17 cellular contexts compared by ENCODE assay signal in the genomic region with DNA sequence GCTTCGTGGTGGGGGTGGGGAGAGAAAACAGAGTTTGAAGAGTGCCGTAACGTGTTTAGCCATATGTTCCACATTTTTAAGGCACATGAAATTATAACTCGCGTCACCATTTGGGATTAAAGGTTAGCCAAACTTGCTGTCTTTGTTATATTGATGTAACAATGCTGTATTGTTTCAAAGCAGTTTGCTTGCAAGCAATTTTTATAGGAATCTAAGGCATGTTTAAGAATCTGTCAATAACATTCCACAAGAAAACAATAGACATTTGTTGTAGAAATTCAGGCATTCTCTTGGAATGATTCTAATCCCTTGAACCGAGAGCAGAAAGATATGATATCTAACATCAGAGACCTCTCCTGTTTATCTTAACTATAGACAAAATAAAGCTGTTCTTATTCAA.
DNase-seq lines count a peak whose midpoint lies in the region; ATAC-seq, FAIRE-seq and TF ChIP-seq lines count a peak whose summit lies in the region.
"Had no signal": no experiment of that assay in that cellular context is flagged by ENCODE, and none has a peak within 500 bp of the region (broad histone marks: within the 10 kb centered on the region; RNA-seq: fewer than 3 reads in every experiment).

No MANE protein-coding gene starts in this region.

- CTCF ChIA-PET in K562 (lab: Yijun Ruan, JAX; ENCODE audit: low intra/inter-chr PET ratio), result no interaction called here
- CTCF ChIA-PET in activated CD4-positive, alpha-beta memory T cell treated with anti-CD3 and anti-CD28 coated beads, Interleukin-2, amount 10 ng/mL, durations not matched to agents 7 days and 5 days (lab: Charles Lee), result no interaction called here

- TF ChIP-seq RAD21 in K562 (CRISPR knock-in tag; conservative IDR thresholded peaks at IDR 0.05 in 1 of 2, IDR thresholded peaks at IDR 0.05 in 1 of 2), result no peak

- POLR2A ChIA-PET in K562 (lab: Yijun Ruan, JAX), result interaction anchor here (0.6 to 1.4 kb wide), 2 partner anchors 11 to 314 kb away, joined by 3 to 6 read pairs; no protein-coding TSS in a partner anchor
- POLR2A ChIA-PET in activated CD4-positive, alpha-beta memory T cell treated with anti-CD3 and anti-CD28 coated beads, Interleukin-2, amount 10 ng/mL, durations not matched to agents 7 days and 5 days (lab: Charles Lee), result no interaction called here

- H3K27me3 ChIP-seq in HUES64 (ENCODE audit: insufficient read depth, low read length), result no peaks in the 10 kb centered on the region
- no peaks in the 10 kb centered on the region for H3K27me3 ChIP-seq in K562 (ENCODE audit: control insufficient read depth in 2 of 2, insufficient read depth in 2 of 2, low read length in 2 of 2)
- no peaks in the 10 kb centered on the region for H3K27me3 ChIP-seq in keratinocyte (ENCODE audit: control insufficient read depth, extremely low read depth, insufficient read depth, low read length)
- H3K27me3 ChIP-seq: BLaER1, neutrophil, tibial nerve had no signal

- H3K27ac Mint-ChIP-seq in activated CD4-positive, alpha-beta memory T cell treated with anti-CD3 and anti-CD28 coated beads, Interleukin-2, amount 10 ng/mL, durations not matched to agents 7 days and 5 days, result no peak overlapping the region

- in situ Hi-C loops in K562 (cut with MboI), result no loop called here

- ATAC-seq in K562, result no peak

- H3K27me3 Mint-ChIP-seq in activated CD4-positive, alpha-beta memory T cell treated with anti-CD3 and anti-CD28 coated beads, Interleukin-2, amount 10 ng/mL, durations not matched to agents 7 days and 5 days, result peaks cover 4% of the 10 kb centered on the region

- H3K4me1 Mint-ChIP-seq in activated CD4-positive, alpha-beta memory T cell treated with anti-CD3 and anti-CD28 coated beads, Interleukin-2, amount 10 ng/mL, durations not matched to agents 7 days and 5 days, result no peaks in the 10 kb centered on the region

- H4K20me1 ChIP-seq in K562 (replicated peaks; ENCODE audit: control insufficient read depth, insufficient read depth, low read length) (no peaks in the 10 kb centered on the region), keratinocyte (ENCODE audit: control insufficient read depth, extremely low read depth, insufficient read depth, low read length) (no peaks in the 10 kb centered on the region)
- H4K20me1 ChIP-seq: BLaER1 had no signal

- TF ChIP-seq CTCF in K562 (IDR thresholded peaks at IDR 0.05 in 2 of 3, conservative IDR thresholded peaks at IDR 0.05 in 1 of 3; ENCODE audit: insufficient read depth in 2 of 3, low read depth in 1 of 3, low read length in 3 of 3), result no peak
- TF ChIP-seq CTCF in keratinocyte (optimal IDR thresholded peaks at IDR 0.05 in 1 of 3, IDR thresholded peaks at IDR 0.05 in 1 of 3, conservative IDR thresholded peaks at IDR 0.05 in 1 of 3; ENCODE audit: extremely low read depth in 1 of 3, insufficient read depth in 2 of 3, low read length in 3 of 3), result no peak

- no peak for DNase-seq in K562 (ENCODE audit: extremely low read depth in 1 of 4, low spot score in 3 of 4)
- DNase-seq in keratinocyte (ENCODE audit: low read depth, low spot score), result no peak
- no peak for DNase-seq in substantia nigra (lab: John Stamatoyannopoulos, UW)
- DNase-seq in cerebellar nuclear complex (lab: John Stamatoyannopoulos, UW), result no peak
- DNase-seq in activated CD4-positive, alpha-beta memory T cell treated with anti-CD3 and anti-CD28 coated beads, Interleukin-2, amount 10 ng/mL, durations not matched to agents 7 days and 5 days, result no peak
- no peak for DNase-seq in middle frontal gyrus (ENCODE audit: extremely low spot score, low spot score)
- DNase-seq: activated CD8-positive, alpha-beta memory T cell treated with anti-CD3 and anti-CD28 coated beads for 24 hours; Karpas-422; NCI-H2171 treated with DMSO at 0.1 percent for 48 hours; stimulated activated CD4-positive, alpha-beta T cell treated with anti-CD3 and anti-CD28 coated beads, Interleukin-4, amount 100 ng/mL, for 4 hours had no signal

- FAIRE-seq in K562 (lab: Jason Lieb, UNC) (no peak), keratinocyte (lab: Jason Lieb, UNC) (peak; percentile 49)
- FAIRE-seq: GM19239 had no signal

- H3K36me3 ChIP-seq in HUES64 (ENCODE audit: insufficient read depth, low read length), result peaks cover 72% of the 10 kb centered on the region
- H3K36me3 ChIP-seq in K562 (ENCODE audit: control insufficient read depth, insufficient read depth, low read length), result peaks cover 18% of the 10 kb centered on the region
- peaks cover 10 to 12% of the 10 kb centered on the region in 2 experiments for H3K36me3 ChIP-seq in keratinocyte (ENCODE audit: control insufficient read depth in 2 of 2, extremely low read depth in 1 of 2, insufficient read depth in 2 of 2, low read length in 2 of 2)
- H3K36me3 ChIP-seq: neutrophil had no signal

- no TSS peak for BruUV-seq in K562 (replicated peaks; lab: Mats Ljungman, UMichigan)

- H3K27ac ChIP-seq in HUES64 (ENCODE audit: low read depth, low read length) (peak overlapping the region; percentile 66), K562 (ENCODE audit: extremely low read depth, low read depth, low read length) (no peak overlapping the region), keratinocyte (ENCODE audit: control insufficient read depth, insufficient read depth, low read length) (no peak overlapping the region), substantia nigra (ENCODE audit: low read depth, low read length, poor library complexity, severe bottlenecking) (peak overlapping the region; percentile 32)
- H3K27ac ChIP-seq: BLaER1, epithelial cell of prostate, HL-60, neutrophil had no signal

- H3K4me1 ChIP-seq in HUES64 (ENCODE audit: insufficient read depth, low read length) (peaks cover 46% of the 10 kb centered on the region), K562 (replicated peaks in 1 of 2; ENCODE audit: control insufficient read depth in 2 of 2, insufficient read depth in 2 of 2, low read length in 2 of 2) (peaks cover 10 to 14% of the 10 kb centered on the region in 2 experiments; a peak in 3 of 5 replicates), keratinocyte (ENCODE audit: control insufficient read depth, extremely low read depth, insufficient read depth, low read length) (peaks cover 6% of the 10 kb centered on the region)

- H3K9ac ChIP-seq in HUES64 (ENCODE audit: low read depth, low read length), result 0 out of 2 replicates have a peak overlapping the region, but pooled peaks have one; percentile 24
- H3K9ac ChIP-seq in K562 (ENCODE audit: insufficient read depth in 1 of 2, low read depth in 2 of 2, low read length in 2 of 2), result no peak overlapping the region
- H3K9ac ChIP-seq in keratinocyte (ENCODE audit: control insufficient read depth, extremely low read depth, insufficient read depth, low read length), result no peak overlapping the region
- H3K9ac ChIP-seq: BLaER1 had no signal

- H3K9me1 ChIP-seq in K562 (ENCODE audit: control insufficient read depth, insufficient read depth, low read length), result peaks cover 3% of the 10 kb centered on the region
- no peaks in the 10 kb centered on the region for H3K9me1 ChIP-seq in keratinocyte (ENCODE audit: control insufficient read depth, extremely low read depth, insufficient read depth, low read length)

- no peaks in the 10 kb centered on the region for H3K79me2 ChIP-seq in K562 (ENCODE audit: control insufficient read depth, insufficient read depth, low read length)
- no peaks in the 10 kb centered on the region for H3K79me2 ChIP-seq in keratinocyte (ENCODE audit: control insufficient read depth, insufficient read depth, low read length)

- no peak for TF ChIP-seq EP300 in K562 (IDR thresholded peaks at IDR 0.05; ENCODE audit: low read length)

- no peaks in the 10 kb centered on the region for H3K9me3 Mint-ChIP-seq in activated CD4-positive, alpha-beta memory T cell treated with anti-CD3 and anti-CD28 coated beads, Interleukin-2, amount 10 ng/mL, durations not matched to agents 7 days and 5 days

- H3K4me2 ChIP-seq in K562 (ENCODE audit: insufficient read depth, low read length) (0 out of 2 replicates have a peak overlapping the region, but pooled peaks have one; percentile 13), keratinocyte (ENCODE audit: control insufficient read depth, extremely low read depth, insufficient read depth, low read depth, low read length) (no peak overlapping the region)
- H3K4me2 ChIP-seq: BLaER1 had no signal

- no peak overlapping the region for H3K4me3 Mint-ChIP-seq in activated CD4-positive, alpha-beta memory T cell treated with anti-CD3 and anti-CD28 coated beads, Interleukin-2, amount 10 ng/mL, durations not matched to agents 7 days and 5 days

- dilution Hi-C loops in keratinocyte (cut with MboI; ENCODE audit: extremely low pct_ligation_motif_present, low sequenced_read_pairs), result no loop called here

- no peaks in the 10 kb centered on the region for H3K36me3 Mint-ChIP-seq in activated CD4-positive, alpha-beta memory T cell treated with anti-CD3 and anti-CD28 coated beads, Interleukin-2, amount 10 ng/mL, durations not matched to agents 7 days and 5 days (ENCODE audit: low read depth)

- intact Hi-C loops in K562 (cut with micrococcal nuclease), result no loop called here

- H2AFZ ChIP-seq in K562 (ENCODE audit: low read depth, low read length) (no peak overlapping the region), keratinocyte (ENCODE audit: control insufficient read depth, low read length) (no peak overlapping the region)

- H3K4me3 ChIP-seq in HUES64 (ENCODE audit: low read length) (no peak overlapping the region), K562 (no peak overlapping the region), keratinocyte (ENCODE audit: control insufficient read depth in 2 of 3, extremely low read depth in 1 of 3, insufficient read depth in 2 of 3, low read depth in 1 of 3, low read length in 3 of 3) (no peak overlapping the region)
- H3K4me3 ChIP-seq: BLaER1, tibial nerve had no signal

- TF ChIP-seq POLR2A in K562 (conservative IDR thresholded peaks at IDR 0.05), result no peak

- H3K9me3 ChIP-seq in HUES64 (ENCODE audit: insufficient read depth, low read depth, low read length) (no peaks in the 10 kb centered on the region), K562 (replicated peaks; ENCODE audit: control insufficient read depth, insufficient read depth, low read depth, low read length) (no peaks in the 10 kb centered on the region), keratinocyte (ENCODE audit: control insufficient read depth, low read depth, low read length) (no peaks in the 10 kb centered on the region)
- H3K9me3 ChIP-seq: neutrophil, tibial nerve had no signal

- WGBS in HUES64, result 89% methylated on average over 6 of the region's 6 CpGs
- WGBS in K562 (ENCODE audit: insufficient coverage, low coverage, missing lambda C conversion rate), result 37% methylated on average over 6 of the region's 6 CpGs

TF ChIP-seq in K562, 482 proteins besides CTCF, POLR2A, EP300 and RAD21 (continues in another document):
- TF ChIP-seq ASH1L (IDR thresholded peaks at IDR 0.05; ENCODE audit: borderline replicate concordance, low read depth, partially characterized antibody) (no peak), GTF2A2 (tag; IDR thresholded peaks at IDR 0.05) (no peak), MAZ (CRISPR knock-in tag; conservative IDR thresholded peaks at IDR 0.05 in 1 of 2, IDR thresholded peaks at IDR 0.05 in 1 of 2) (no peak), ZNF695 (CRISPR knock-in tag; IDR thresholded peaks at IDR 0.05) (no peak)

Comparison
In these comparisons a context has a peak if more than half of its experiments do, and no peak if none do; other contexts are left out.
1. H3K27ac ChIP-seq: peak in HUES64 (single experiment) and substantia nigra (single experiment); none in K562 (single experiment) and keratinocyte (single experiment).